ENCODE assay signal across 15 cellular contexts in genomic region chr2:233358335-233358734, GRCh38. TPM values are rescaled to one million over a fixed set of nuclear protein-coding genes. Genes with fewer than 3 reads are reported as not detected.
A peak's percentile ranks its signal among the peaks of the same experiment; 100 is the strongest.
DNase-seq lines count a peak whose midpoint lies in the region; TF ChIP-seq lines count a peak whose summit lies in the region.
"Had no signal": no experiment of that assay in that cellular context is flagged by ENCODE, and none has a peak within 500 bp of the region (broad histone marks: within the 10 kb centered on the region; RNA-seq: fewer than 3 reads in every experiment).

No MANE protein-coding gene starts in this region.

- peaks cover 70% of the 10 kb centered on the region for H3K79me2 ChIP-seq in Loucy (ENCODE audit: insufficient read depth, low read length)

- WGBS in spleen, 5 donors: 37 to 62% (median 42%) methylated on average over 4 of the region's 4 CpGs
- 87% methylated on average over 4 of the region's 4 CpGs for WGBS in prostate gland

- H3K4me1 Mint-ChIP-seq in activated naive CD8-positive, alpha-beta T cell (ENCODE audit: low read depth): peaks cover 71% of the 10 kb centered on the region

- H3K27me3 Mint-ChIP-seq in activated naive CD8-positive, alpha-beta T cell: no peaks in the 10 kb centered on the region

- H3K27me3 ChIP-seq in Loucy (ENCODE audit: insufficient read depth, low read length, poor library complexity, severe bottlenecking): no peaks in the 10 kb centered on the region
- no peaks in the 10 kb centered on the region for H3K27me3 ChIP-seq in spleen (replicated peaks in 1 of 7)
- H3K27me3 ChIP-seq in prostate gland (replicated peaks; ENCODE audit: insufficient read depth): no peaks in the 10 kb centered on the region

- intact Hi-C loops in spleen (cut with DNase I; ENCODE audit: low total_unique reads) (no loop called here), posterior vena cava (cut with DNase I) (loop anchor here in 1 of 2 donors (10.0 kb wide), 1 partner anchor 86 kb away; no protein-coding TSS in a partner anchor), prostate gland (cut with DNase I) (no loop called here)

- H4K20me1 ChIP-seq in Loucy (ENCODE audit: insufficient read depth, low read length, poor library complexity, severe bottlenecking): peaks cover 35% of the 10 kb centered on the region

- peak overlapping the region; percentile 76 for H3K4me3 ChIP-seq in Loucy (ENCODE audit: low read length, poor library complexity, severe bottlenecking)
- peak overlapping the region in 4 of 8 donors; percentile 5 to 89 (median 16) for H3K4me3 ChIP-seq in spleen
- H3K4me3 ChIP-seq in prostate gland: no peak overlapping the region

- H3F3A ChIP-seq in Loucy (ENCODE audit: low read depth): no peaks in the 10 kb centered on the region

- H3K4me2 ChIP-seq in Loucy (ENCODE audit: low read depth, low read length, poor library complexity, severe bottlenecking): peak overlapping the region; percentile 85

- no peaks in the 10 kb centered on the region for H3K9me2 ChIP-seq in Loucy (replicated peaks; ENCODE audit: low read depth, low read length)

- TF ChIP-seq CTCF in Loucy (conservative IDR thresholded peaks at IDR 0.05; ENCODE audit: low read length) (no peak), spleen (IDR thresholded peaks at IDR 0.05 in 8 of 11, conservative IDR thresholded peaks at IDR 0.05 in 3 of 11) (no peak), prostate gland (IDR thresholded peaks at IDR 0.05) (no peak)

- no peaks in the 10 kb centered on the region for H3K9me3 Mint-ChIP-seq in activated naive CD8-positive, alpha-beta T cell (ENCODE audit: low read depth)
- H3K9me3 Mint-ChIP-seq: H9 had no signal

- peak overlapping the region in 7 of 8 donors; percentile 59 to 90 (median 78) for H3K27ac ChIP-seq in spleen
- no peak overlapping the region for H3K27ac ChIP-seq in prostate gland

- H3K9me3 ChIP-seq in Loucy (ENCODE audit: insufficient read depth, low read depth, low read length) (no peaks in the 10 kb centered on the region), spleen (peaks cover 0 to under 1% (median 0%) of the 10 kb centered on the region in 8 donors), prostate gland (no peaks in the 10 kb centered on the region)

- H3K4me1 ChIP-seq in Loucy (ENCODE audit: insufficient read depth, low read length, poor library complexity, severe bottlenecking) (peaks cover 52% of the 10 kb centered on the region), spleen (peaks cover 35 to 86% (median 62%) of the 10 kb centered on the region in 6 donors), prostate gland (replicated peaks) (no peaks in the 10 kb centered on the region)

- in situ Hi-C loops in G401 (cut with HindIII; ENCODE audit: low sequenced_read_pairs): no loop called here

- H3K9ac ChIP-seq in Loucy (ENCODE audit: low read depth, low read length, poor library complexity, severe bottlenecking): peak overlapping the region; percentile 14

- TF ChIP-seq POLR2A in spleen (IDR thresholded peaks at IDR 0.05) (no peak), prostate gland (IDR thresholded peaks at IDR 0.05) (no peak)

- H3K4me3 Mint-ChIP-seq in activated naive CD8-positive, alpha-beta T cell: peak overlapping the region; percentile 71
- H3K4me3 Mint-ChIP-seq: activated naive CD4-positive, alpha-beta T cell treated with anti-CD3 and anti-CD28 coated beads for 36 hours; H9 had no signal

- DNase-seq in G401 (ENCODE audit: low spot score): peak; percentile 33
- no peak for DNase-seq in spleen
- DNase-seq in posterior vena cava (ENCODE audit: low spot score): no peak
- DNase-seq in prostate gland (ENCODE audit: low spot score): no peak
- DNase-seq in activated CD4-positive, alpha-beta T cell treated with anti-CD3 and anti-CD28 coated beads, Interleukin-2, amount 50 U/mL, for 1 hour: no peak
- DNase-seq: activated naive CD4-positive, alpha-beta T cell treated with anti-CD3 and anti-CD28 coated beads for 36 hours; H9; kidney; NCI-H2107; NCI-H748 treated with DMSO at 0.1 percent for 48 hours; Right ventricle myocardium superior had no signal

- peak overlapping the region; percentile 84 for H3K27ac Mint-ChIP-seq in activated naive CD8-positive, alpha-beta T cell
- H3K27ac Mint-ChIP-seq: activated naive CD4-positive, alpha-beta T cell treated with anti-CD3 and anti-CD28 coated beads for 36 hours; H9 had no signal

- no peaks in the 10 kb centered on the region for H3K36me3 ChIP-seq in Loucy (ENCODE audit: insufficient read depth, low read length)
- peaks cover 0 to 5% (median 0%) of the 10 kb centered on the region in 6 donors for H3K36me3 ChIP-seq in spleen
- no peaks in the 10 kb centered on the region for H3K36me3 ChIP-seq in prostate gland

- H3K36me3 Mint-ChIP-seq in activated naive CD8-positive, alpha-beta T cell: peaks cover 21% of the 10 kb centered on the region

- no peak overlapping the region for H2AFZ ChIP-seq in Loucy (ENCODE audit: low read length)

RNA-seq across cellular contexts. Expression of gene DGKD, which starts 4.0 kb away (rescaled TPM):
- 15.6 and 20.4 TPM in 2 replicates for total RNA-seq in G401 (2014; rRNA removed; shearing (Covaris generic))
- total RNA-seq in spleen (100 to 1,000 TPM in 4 of 7 donors, 10 to 100 TPM in 3; 45.2 to 120 (median 102) TPM), posterior vena cava (10 to 100 TPM; 38.1 to 40.3 TPM), prostate gland (10 to 100 TPM; 21.5 to 63.1 TPM)
- polyA plus RNA-seq in spleen: 10 to 100 TPM; 21.9 to 35.6 (median 32.1) TPM

RNA-seq across cellular contexts. Expression of gene SAG, which starts 50.7 kb away (rescaled TPM):
- 0.80 TPM in 1 of 2 replicates, not detected in the other for total RNA-seq in G401 (2014; rRNA removed; shearing (Covaris generic))
- total RNA-seq in spleen (under 1 TPM in 2 of 7 donors, not detected in 5; 0.09 to 0.20 TPM), posterior vena cava (not detected), prostate gland (under 1 TPM in 1 of 2 donors, not detected in 1; 0.45 TPM)
- not detected for polyA plus RNA-seq in spleen
- total RNA-seq: H9, kidney, LHCN-M2, Right ventricle myocardium superior, urinary bladder had no signal

Comparison
In these comparisons a context has a peak if more than half of its experiments do, and no peak if none do; other contexts are left out.
1. H3K27ac ChIP-seq: peak in spleen (7 of 8); none in prostate gland (0 of 2).